ENCODE assay signal across 9 cellular contexts in the genomic region with DNA sequence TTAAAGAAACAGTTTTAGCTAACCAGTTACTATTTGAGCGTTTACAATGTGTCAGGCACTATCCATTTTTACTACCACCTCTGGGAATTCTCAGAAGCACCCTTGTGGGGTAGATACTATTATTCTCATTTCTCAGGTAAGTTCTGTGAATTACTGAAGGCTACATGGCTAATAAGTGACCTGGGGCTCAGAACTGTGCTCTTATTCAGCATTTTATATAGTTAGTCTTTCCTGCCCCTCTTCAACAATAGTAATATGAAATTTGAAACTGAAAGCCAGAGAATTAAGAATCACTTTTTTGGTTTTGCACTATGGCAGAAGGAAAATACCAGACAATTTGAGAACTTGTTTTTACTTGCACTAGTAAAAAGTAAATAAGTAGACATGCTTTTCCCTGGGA.
A peak's percentile ranks its signal among the peaks of the same experiment; 100 is the strongest.
DNase-seq lines count a peak whose midpoint lies in the region; ATAC-seq and TF ChIP-seq lines count a peak whose summit lies in the region.
"Had no signal": no experiment of that assay in that cellular context is flagged by ENCODE, and none has a peak within 500 bp of the region (broad histone marks: within the 10 kb centered on the region; RNA-seq: fewer than 3 reads in every experiment).

No MANE protein-coding gene starts in this region.

- no peak for DNase-seq in NCI-H1105 treated with DMSO at 0.1 percent for 48 hours (lab: John Stamatoyannopoulos, UW)
- DNase-seq in GM10266 (ENCODE audit: extremely low spot score), result no peak
- DNase-seq in erythroblast (lab: John Stamatoyannopoulos, UW), result no peak
- no peak for DNase-seq in NCI-H2107 treated with DMSO at 0.1 percent for 48 hours (lab: John Stamatoyannopoulos, UW; ENCODE audit: unreplicated experiment)

- H4K20me1 ChIP-seq in Loucy (ENCODE audit: insufficient read depth, low read length, poor library complexity, severe bottlenecking), result no peaks in the 10 kb centered on the region

- no peak overlapping the region for H3K9ac ChIP-seq in Loucy (ENCODE audit: low read depth, low read length, poor library complexity, severe bottlenecking)

- peak overlapping the region; percentile 45 for H3K4me2 ChIP-seq in Loucy (ENCODE audit: low read depth, low read length, poor library complexity, severe bottlenecking)

- H3K27me3 ChIP-seq in Loucy (ENCODE audit: insufficient read depth, low read length, poor library complexity, severe bottlenecking), result no peaks in the 10 kb centered on the region

- no peak for TF ChIP-seq POLR2A in erythroblast (IDR thresholded peaks at IDR 0.05; ENCODE audit: low read length)

- H3K9me3 ChIP-seq in Loucy (ENCODE audit: insufficient read depth, low read depth, low read length), result no peaks in the 10 kb centered on the region

- H3K36me3 ChIP-seq in Loucy (ENCODE audit: insufficient read depth, low read length), result no peaks in the 10 kb centered on the region

- ATAC-seq in GM18498 (IDR thresholded peaks at IDR 0.05; ENCODE audit: unreplicated experiment) (peak; percentile 56), GM19372 (IDR thresholded peaks at IDR 0.05; ENCODE audit: low read depth, unreplicated experiment) (peak; percentile 73), HG02763 (IDR thresholded peaks at IDR 0.05; ENCODE audit: unreplicated experiment) (peak; percentile 84)

- H3K4me3 ChIP-seq in Loucy (ENCODE audit: low read length, poor library complexity, severe bottlenecking), result no peak overlapping the region
- H3K4me3 ChIP-seq: skin epidermis had no signal

- no peak for TF ChIP-seq CTCF in Loucy (conservative IDR thresholded peaks at IDR 0.05; ENCODE audit: low read length)
- no peak for TF ChIP-seq CTCF in GM10266 (IDR thresholded peaks at IDR 0.05; ENCODE audit: control insufficient read depth, insufficient read depth, low read depth, missing control alignments)

- H3K79me2 ChIP-seq in Loucy (ENCODE audit: insufficient read depth, low read length), result 0 out of 2 replicates have a peak, but pooled peaks cover 5% of the 10 kb centered on the region

- no peaks in the 10 kb centered on the region for H3K9me2 ChIP-seq in Loucy (replicated peaks; ENCODE audit: low read depth, low read length)

- H3F3A ChIP-seq in Loucy (ENCODE audit: low read depth), result no peaks in the 10 kb centered on the region

- H2AFZ ChIP-seq in Loucy (ENCODE audit: low read length), result no peak overlapping the region

- peaks cover 16% of the 10 kb centered on the region for H3K4me1 ChIP-seq in Loucy (ENCODE audit: insufficient read depth, low read length, poor library complexity, severe bottlenecking)
